In genomic region chr1:25106981-25107642, GRCh38 we compare ENCODE assay signal across 12 cellular contexts.
"Had no signal": no experiment of that assay in that cellular context is flagged by ENCODE, and none has a peak within 500 bp of the region (broad histone marks: within the 10 kb centered on the region; RNA-seq: fewer than 3 reads in every experiment).

No MANE protein-coding gene starts in this region.

- H3K4me1 ChIP-seq: esophagus squamous epithelium, tibial nerve had no signal

- H3K27ac ChIP-seq: esophagus squamous epithelium, heart right ventricle, left ventricle myocardium inferior, tibial nerve had no signal

- H3K4me3 ChIP-seq: esophagus squamous epithelium, heart right ventricle, left ventricle myocardium inferior, tibial nerve had no signal

- DNase-seq: activated CD4-positive, alpha-beta T cell treated with anti-CD3 and anti-CD28 coated beads, Interleukin-2, amount 50 U/mL, for 4 hours; activated CD4-positive, CD25-positive, alpha-beta regulatory T cell treated with anti-CD3 and anti-CD28 coated beads, Interleukin-2, amount 50 U/mL, for 72 hours; activated T-cell treated with anti-CD3 and anti-CD28 coated beads, Interleukin-2, amount 50 U/mL, for 1 hour; anterior cingulate cortex; esophagus squamous epithelium; heart right ventricle; islet precursor cell; left ventricle myocardium inferior; retina; T-helper 9 cell had no signal

- H3K36me3 ChIP-seq: esophagus squamous epithelium, heart right ventricle, left ventricle myocardium inferior, tibial nerve had no signal

- FAIRE-seq: frontal cortex had no signal
